9 cellular contexts compared by ENCODE assay signal in genomic region chr3:187021748-187022402, GRCh38.
DNase-seq lines count a peak whose midpoint lies in the region; ATAC-seq and TF ChIP-seq lines count a peak whose summit lies in the region.
"Had no signal": no experiment of that assay in that cellular context is flagged by ENCODE, and none has a peak within 500 bp of the region (broad histone marks: within the 10 kb centered on the region; RNA-seq: fewer than 3 reads in every experiment).

No MANE protein-coding gene starts in this region.

- no peaks in the 10 kb centered on the region for H3K27me3 ChIP-seq in PC-3 (ENCODE audit: low read length)
- H3K27me3 ChIP-seq: neutrophil had no signal

- H3K27ac Mint-ChIP-seq in progenitor cell of endocrine pancreas, result peak overlapping the region; percentile 79

- H3K9me3 Mint-ChIP-seq in activated T-cell treated with anti-CD3 and anti-CD28 coated beads, Interleukin-2, amount 50 U/mL, for 4 hours, result no peaks in the 10 kb centered on the region
- H3K9me3 Mint-ChIP-seq in progenitor cell of endocrine pancreas (ENCODE audit: low read depth), result no peaks in the 10 kb centered on the region

- no peaks in the 10 kb centered on the region for H3F3A ChIP-seq in PC-3 (ENCODE audit: low read length, unreplicated experiment)

- no peaks in the 10 kb centered on the region for H3K9me2 ChIP-seq in PC-3 (replicated peaks; ENCODE audit: low read length)

- no peaks in the 10 kb centered on the region for H3K36me3 ChIP-seq in PC-3 (ENCODE audit: low read depth, low read length)
- H3K36me3 ChIP-seq: neutrophil had no signal

- peaks cover 68% of the 10 kb centered on the region for H3K4me1 Mint-ChIP-seq in activated T-cell treated with anti-CD3 and anti-CD28 coated beads, Interleukin-2, amount 50 U/mL, for 4 hours (ENCODE audit: low read depth)
- H3K4me1 Mint-ChIP-seq in progenitor cell of endocrine pancreas (ENCODE audit: low read depth), result peaks cover 25% of the 10 kb centered on the region

- CTCF ChIA-PET in PC-3 (lab: Charles Lee), result no interaction called here

- ATAC-seq in activated T-cell treated with anti-CD3 and anti-CD28 coated beads, Interleukin-2, amount 50 U/mL, for 4 hours, result no peak
- ATAC-seq in GM21786 (IDR thresholded peaks at IDR 0.05; ENCODE audit: unreplicated experiment), result peak; percentile 44
- no peak for ATAC-seq in PC-3
- ATAC-seq in sciatic nerve, result no peak

- H3K79me2 ChIP-seq in PC-3 (ENCODE audit: low read length), result no peaks in the 10 kb centered on the region

- no peaks in the 10 kb centered on the region for H3K9me3 ChIP-seq in PC-3 (ENCODE audit: low read length)
- H3K9me3 ChIP-seq: neutrophil had no signal

- POLR2A ChIA-PET in PC-3 (lab: Charles Lee; ENCODE audit: unreplicated experiment), result no interaction called here

- H2AFZ ChIP-seq in PC-3 (ENCODE audit: low read length), result no peak overlapping the region

- no peak overlapping the region for H3K4me2 ChIP-seq in PC-3 (ENCODE audit: low read length)

- H3K9ac ChIP-seq in PC-3 (ENCODE audit: low read length), result no peak overlapping the region

- DNase-seq in activated T-cell treated with anti-CD3 and anti-CD28 coated beads, Interleukin-2, amount 50 U/mL, for 4 hours, result no peak
- DNase-seq in activated T-cell treated with anti-CD3 and anti-CD28 coated beads, Interleukin-2, amount 50 U/mL, for 1 hour, result no peak
- DNase-seq in PC-3, result peak; percentile 7
- no peak for DNase-seq in progenitor cell of endocrine pancreas (ENCODE audit: low spot score, unreplicated experiment)
- DNase-seq in ecto neural progenitor cell (ENCODE audit: low spot score), result no peak
- no peak for DNase-seq in sciatic nerve (ENCODE audit: low spot score)
- DNase-seq in SK-N-DZ (ENCODE audit: low spot score), result no peak

- no TSS peak for BruUV-seq in PC-3 (replicated peaks; lab: Mats Ljungman, UMichigan)

- H3K4me3 ChIP-seq in PC-3 (ENCODE audit: low read length), result no peak overlapping the region

- H3K27me3 Mint-ChIP-seq in activated T-cell treated with anti-CD3 and anti-CD28 coated beads, Interleukin-2, amount 50 U/mL, for 4 hours (ENCODE audit: low read depth), result no peaks in the 10 kb centered on the region
- no peaks in the 10 kb centered on the region for H3K27me3 Mint-ChIP-seq in progenitor cell of endocrine pancreas

- TF ChIP-seq CTCF in PC-3 (conservative IDR thresholded peaks at IDR 0.05; ENCODE audit: low read depth, low read length) (no peak), progenitor cell of endocrine pancreas (IDR thresholded peaks at IDR 0.05; ENCODE audit: unreplicated experiment) (no peak)

- intact Hi-C loops in PC-3 (cut with micrococcal nuclease), result no loop called here
- intact Hi-C loops in sciatic nerve (cut with DNase I), result no loop called here

- H3K36me3 Mint-ChIP-seq in activated T-cell treated with anti-CD3 and anti-CD28 coated beads, Interleukin-2, amount 50 U/mL, for 4 hours (ENCODE audit: insufficient read depth), result peaks cover 11% of the 10 kb centered on the region
- peaks cover 9% of the 10 kb centered on the region for H3K36me3 Mint-ChIP-seq in progenitor cell of endocrine pancreas (ENCODE audit: insufficient read depth)

- H3K4me3 Mint-ChIP-seq in activated T-cell treated with anti-CD3 and anti-CD28 coated beads, Interleukin-2, amount 50 U/mL, for 4 hours, result peak overlapping the region; percentile 53
- no peak overlapping the region for H3K4me3 Mint-ChIP-seq in progenitor cell of endocrine pancreas (ENCODE audit: low read depth)

- no peaks in the 10 kb centered on the region for H3K4me1 ChIP-seq in PC-3 (ENCODE audit: insufficient read depth, low read length)

- no peak overlapping the region for H3K27ac ChIP-seq in PC-3 (ENCODE audit: low read length)
- H3K27ac ChIP-seq: neutrophil had no signal

- H4K20me1 ChIP-seq in PC-3 (ENCODE audit: low read length), result no peaks in the 10 kb centered on the region
